In genomic region chr17:74417178-74418045, GRCh38 we compare ENCODE assay signal across 10 cellular contexts. TPM values are rescaled to one million over a fixed set of nuclear protein-coding genes. Genes with fewer than 3 reads are reported as not detected.
DNase-seq lines count a peak whose midpoint lies in the region; ATAC-seq, FAIRE-seq and TF ChIP-seq lines count a peak whose summit lies in the region.
"Had no signal": no experiment of that assay in that cellular context is flagged by ENCODE, and none has a peak within 500 bp of the region (broad histone marks: within the 10 kb centered on the region; RNA-seq: fewer than 3 reads in every experiment).

No MANE protein-coding gene starts in this region.

- RAD21 ChIA-PET in GM12878 (lab: Charles Lee; ENCODE audit: unreplicated experiment): interaction anchor here (0.7 to 3.8 kb wide), 7 partner anchors 8 to 74 kb away, joined by 3 to 16 read pairs (median 4); no protein-coding TSS in a partner anchor

- no peaks in the 10 kb centered on the region for H3K79me2 ChIP-seq in GM12878 (ENCODE audit: control insufficient read depth, insufficient read depth, low read length)

- no peaks in the 10 kb centered on the region for H3K4me1 Mint-ChIP-seq in activated naive CD4-positive, alpha-beta T cell treated with anti-CD3 and anti-CD28 coated beads for 36 hours (ENCODE audit: low read depth)

- intact Hi-C loops in activated naive CD4-positive, alpha-beta T cell treated with anti-CD3 and anti-CD28 coated beads for 36 hours (cut with micrococcal nuclease): no loop called here
- intact Hi-C loops in GM12878 (cut with micrococcal nuclease; ENCODE audit: unreplicated experiment): loop anchor here (5.0 kb wide), 1 partner anchor 40 kb away; no protein-coding TSS in a partner anchor

- DNase-seq in activated naive CD4-positive, alpha-beta T cell treated with anti-CD3 and anti-CD28 coated beads for 36 hours: peak; percentile 17
- no peak for DNase-seq in activated naive CD4-positive, alpha-beta T cell (lab: John Stamatoyannopoulos, UW)
- DNase-seq in GM12878 (ENCODE audit: low read depth, low spot score) (peak; percentile 56), hypothalamus (lab: John Stamatoyannopoulos, UW) (no peak), putamen (ENCODE audit: low spot score) (no peak)
- peak; percentile 22 for DNase-seq in stimulated activated naive CD8-positive, alpha-beta T cell treated with anti-CD3 and anti-CD28 coated beads, Interleukin-15, Interleukin-2, amounts not matched to agents 100 U/mL and 50 U/mL, for 24 hours

- POLR2A ChIA-PET in GM12878 (lab: Charles Lee): interaction anchor here (0.6 to 2.3 kb wide), 6 partner anchors 8 to 128 kb away, joined by 3 to 11 read pairs (median 4); partner anchors contain the start of gene CD300A

- no peak for FAIRE-seq in GM12878 (lab: Jason Lieb, UNC)
- FAIRE-seq: G401.6 had no signal

- no peak overlapping the region for H3K4me2 ChIP-seq in GM12878 (ENCODE audit: control insufficient read depth, insufficient read depth)

- no peaks in the 10 kb centered on the region for H3K27me3 Mint-ChIP-seq in activated naive CD4-positive, alpha-beta T cell treated with anti-CD3 and anti-CD28 coated beads for 36 hours (ENCODE audit: low read depth)

- no peak for TF ChIP-seq RAD21 in GM12878 (IDR thresholded peaks at IDR 0.05; ENCODE audit: insufficient read depth, low read depth, low read length)

- SMC1A ChIA-PET in GM12878 (lab: Charles Lee; ENCODE audit: uncharacterized antibody, unreplicated experiment): interaction anchor here (0.6 to 2.2 kb wide), 10 partner anchors 13 to 272 kb away, joined by 3 to 11 read pairs (median 3); no protein-coding TSS in a partner anchor

- no peak overlapping the region for H3K27ac ChIP-seq in GM12878 (ENCODE audit: control insufficient read depth, insufficient read depth)

- ATAC-seq in HG03135 (IDR thresholded peaks at IDR 0.05; ENCODE audit: unreplicated experiment) (peak; percentile 82), GM12878 (peak; percentile 96), GM21526 (IDR thresholded peaks at IDR 0.05; ENCODE audit: low FRiP score, unreplicated experiment) (no peak)
- peak; percentile 89 for ATAC-seq in stimulated activated naive CD8-positive, alpha-beta T cell treated with anti-CD3 and anti-CD28 coated beads, Interleukin-15, Interleukin-2, amounts not matched to agents 100 U/mL and 50 U/mL, for 24 hours

- H3K36me3 ChIP-seq in GM12878 (ENCODE audit: control insufficient read depth in 2 of 2, insufficient read depth in 2 of 2, low read length in 1 of 2): no peaks in the 10 kb centered on the region

- in situ Hi-C loops in GM12878 (cut with MboI): no loop called here

- H3K4me3 Mint-ChIP-seq in activated naive CD4-positive, alpha-beta T cell treated with anti-CD3 and anti-CD28 coated beads for 36 hours: no peak overlapping the region

- H3K27me3 ChIP-seq in GM12878 (replicated peaks in 1 of 2; ENCODE audit: control insufficient read depth in 2 of 2, insufficient read depth in 2 of 2, low read length in 1 of 2): no peaks in the 10 kb centered on the region

- H3K36me3 Mint-ChIP-seq in activated naive CD4-positive, alpha-beta T cell treated with anti-CD3 and anti-CD28 coated beads for 36 hours (ENCODE audit: low read depth): no peaks in the 10 kb centered on the region

- CTCF ChIA-PET in activated naive CD4-positive, alpha-beta T cell treated with anti-CD3 and anti-CD28 coated beads for 36 hours (lab: Charles Lee): interaction anchor here (1.4 to 1.7 kb wide), 2 partner anchors 38 to 39 kb away, joined by 3 to 5 read pairs; no protein-coding TSS in a partner anchor
- CTCF ChIA-PET in GM12878 (lab: Yijun Ruan, JAX): interaction anchor here (0.6 to 2.6 kb wide), 9 partner anchors 13 to 115 kb away, joined by 3 to 15 read pairs (median 7); no protein-coding TSS in a partner anchor

- no peaks in the 10 kb centered on the region for H3K9me3 ChIP-seq in GM12878 (replicated peaks; ENCODE audit: control insufficient read depth, insufficient read depth, low read length)

- 19% methylated on average over 12 of the region's 12 CpGs for WGBS in GM12878 (ENCODE audit: insufficient coverage, insufficient replicate concordance, low lambda C conversion rate, missing lambda C conversion rate)

- H2AFZ ChIP-seq in GM12878 (ENCODE audit: control insufficient read depth, low read depth, low read length): no peak overlapping the region

- peaks cover 4% of the 10 kb centered on the region; the same call in 1 of the 2 replicates for H3K4me1 ChIP-seq in GM12878 (ENCODE audit: control insufficient read depth, insufficient read depth, low read length)

- no peak overlapping the region for H3K27ac Mint-ChIP-seq in activated naive CD4-positive, alpha-beta T cell treated with anti-CD3 and anti-CD28 coated beads for 36 hours

- TF ChIP-seq EP300 in GM12878 (IDR thresholded peaks at IDR 0.05; ENCODE audit: borderline replicate concordance in 1 of 2, control insufficient read depth in 1 of 2, low read depth in 2 of 2, low read length in 2 of 2): no peak

- H3K9ac ChIP-seq in GM12878 (ENCODE audit: control insufficient read depth, insufficient read depth, low read length): no peak overlapping the region

- TF ChIP-seq POLR2A in GM12878 (IDR thresholded peaks at IDR 0.05; ENCODE audit: low read depth, low read length): no peak

- TF ChIP-seq CTCF in GM12878 (IDR thresholded peaks at IDR 0.05 in 2 of 3, conservative IDR thresholded peaks at IDR 0.05 in 1 of 3; ENCODE audit: control insufficient read depth in 2 of 3, extremely low read depth in 1 of 3, insufficient read depth in 1 of 3, low read depth in 3 of 3, low read length in 3 of 3): no peak

- no peaks in the 10 kb centered on the region for H4K20me1 ChIP-seq in GM12878 (ENCODE audit: control insufficient read depth, insufficient read depth)

- no peak overlapping the region for H3K4me3 ChIP-seq in GM12878

- no peaks in the 10 kb centered on the region for H3K9me3 Mint-ChIP-seq in activated naive CD4-positive, alpha-beta T cell treated with anti-CD3 and anti-CD28 coated beads for 36 hours

- no TSS peak for BruUV-seq in GM12878 (replicated peaks; lab: Mats Ljungman, UMichigan)

RNA-seq across cellular contexts. Expression of gene GPRC5C, which starts 14.5 kb away (rescaled TPM):
- total RNA-seq in activated naive CD4-positive, alpha-beta T cell treated with anti-CD3 and anti-CD28 coated beads for 36 hours: not detected
- total RNA-seq in GM12878 (2013; cell fraction: nucleolus; rRNA removed): 3.2 and 3.6 TPM in 2 replicates
- total RNA-seq in GM12878 (2014; rRNA removed): 0.16 and 0.73 TPM in 2 replicates
- total RNA-seq in GM12878 (2014; rRNA removed; fragmentation: Illumina TruSeq; extraction: Trizol): 0.28 and 0.31 TPM in 2 replicates
- total RNA-seq in GM12878 (2021): 0.36 and 0.58 TPM in 2 replicates
- polyA plus RNA-seq in GM12878 (2011; ENCODE audit: low read depth): 0.91 TPM
- polyA plus RNA-seq in GM12878 (2011; rRNA removed): 0.26 and 1.3 TPM in 2 replicates
- 1.2 and 1.5 TPM in 2 replicates for polyA plus RNA-seq in GM12878 (2011; cell fraction: cytosol; rRNA removed)
- polyA plus RNA-seq in GM12878 (2011; cell fraction: nucleus; rRNA removed): 1.7 and 2.8 TPM in 2 replicates
- polyA plus RNA-seq in GM12878 (2012): 1.9 and 2.1 TPM in 2 replicates
- 0.35 TPM in 1 of 2 replicates, not detected in the other for polyA plus RNA-seq in GM12878 (2014; fragmentation: Illumina TruSeq; extraction: Trizol)
- polyA plus RNA-seq in GM12878 (2014; fragmentation: Nextera tagmentation; extraction: Ambion mirVana): under 1 TPM in 1 of 2 experiments, not detected in 1; 0.04 TPM
- polyA plus RNA-seq in GM12878 (2014; rRNA removed): 0.14 and 0.66 TPM in 2 replicates
- under 1 TPM in 1 of 2 experiments, not detected in 1; 0.96 TPM for polyA plus RNA-seq in GM12878 (2016; fragmentation: Nextera tagmentation; extraction: Ambion mirVana)
- 0.37 and 1.3 TPM in 2 replicates for polyA minus RNA-seq in GM12878 (2011; rRNA and poly(A)+ RNA removed)
- polyA minus RNA-seq in GM12878 (2011; cell fraction: cytosol; rRNA and poly(A)+ RNA removed): 0.67 and 1.0 TPM in 2 replicates
- 0.48 and 1.2 TPM in 2 replicates for polyA minus RNA-seq in GM12878 (2011; cell fraction: nucleus; rRNA and poly(A)+ RNA removed)

RNA-seq across cellular contexts. Expression of gene CD300A, which starts 49.0 kb away (rescaled TPM):
- total RNA-seq in activated naive CD4-positive, alpha-beta T cell treated with anti-CD3 and anti-CD28 coated beads for 36 hours: 1 to 10 TPM; 1.3 to 1.8 TPM
- total RNA-seq in GM12878 (2013; cell fraction: nucleolus; rRNA removed): 149 and 159 TPM in 2 replicates
- total RNA-seq in GM12878 (2014; rRNA removed) (45.7 and 49.3 TPM in 2 replicates), GM12878 (2014; rRNA removed; fragmentation: Illumina TruSeq; extraction: Trizol) (36.1 and 37.5 TPM in 2 replicates), GM12878 (2021) (36.1 and 36.2 TPM in 2 replicates)
- polyA plus RNA-seq in GM12878 (2011; ENCODE audit: low read depth): 34.4 TPM
- polyA plus RNA-seq in GM12878 (2011; rRNA removed) (102 and 128 TPM in 2 replicates), GM12878 (2014; fragmentation: Illumina TruSeq; extraction: Trizol) (23.1 and 40.5 TPM in 2 replicates), GM12878 (2014; fragmentation: Nextera tagmentation; extraction: Ambion mirVana) (10 to 100 TPM; 10.6 to 12.1 TPM), GM12878 (2014; rRNA removed) (42.7 and 46.9 TPM in 2 replicates), GM12878 (2016; fragmentation: Nextera tagmentation; extraction: Ambion mirVana) (10 to 100 TPM; 28.6 to 32.1 TPM)
- 130 and 145 TPM in 2 replicates for polyA plus RNA-seq in GM12878 (2011; cell fraction: cytosol; rRNA removed)
- 95.3 and 166 TPM in 2 replicates for polyA plus RNA-seq in GM12878 (2011; cell fraction: nucleus; rRNA removed)
- polyA plus RNA-seq in GM12878 (2012): 54.0 and 88.0 TPM in 2 replicates
- 88.1 and 138 TPM in 2 replicates for polyA minus RNA-seq in GM12878 (2011; rRNA and poly(A)+ RNA removed)
- 22.6 and 26.3 TPM in 2 replicates for polyA minus RNA-seq in GM12878 (2011; cell fraction: cytosol; rRNA and poly(A)+ RNA removed)
- polyA minus RNA-seq in GM12878 (2011; cell fraction: nucleus; rRNA and poly(A)+ RNA removed): 20.8 and 25.6 TPM in 2 replicates
- total RNA-seq: SK-MEL-5 had no signal

RNA-seq across cellular contexts. Expression of gene GPR142, which starts 50.1 kb away (rescaled TPM):
- not detected for total RNA-seq in activated naive CD4-positive, alpha-beta T cell treated with anti-CD3 and anti-CD28 coated beads for 36 hours
- not detected in 2 replicates for total RNA-seq in GM12878 (2013; cell fraction: nucleolus; rRNA removed)
- total RNA-seq in GM12878 (2014; rRNA removed): not detected in 2 replicates
- not detected in 2 replicates for total RNA-seq in GM12878 (2014; rRNA removed; fragmentation: Illumina TruSeq; extraction: Trizol)
- total RNA-seq in GM12878 (2021): not detected in 2 replicates
- polyA plus RNA-seq in GM12878 (2011; ENCODE audit: low read depth): not detected
- not detected in 2 replicates for polyA plus RNA-seq in GM12878 (2011; rRNA removed)
- 0.08 TPM in 1 of 2 replicates, not detected in the other for polyA plus RNA-seq in GM12878 (2011; cell fraction: cytosol; rRNA removed)
- not detected in 2 replicates for polyA plus RNA-seq in GM12878 (2011; cell fraction: nucleus; rRNA removed)
- not detected in 2 replicates for polyA plus RNA-seq in GM12878 (2012)
- not detected in 2 replicates for polyA plus RNA-seq in GM12878 (2014; fragmentation: Illumina TruSeq; extraction: Trizol)
- polyA plus RNA-seq in GM12878 (2014; fragmentation: Nextera tagmentation; extraction: Ambion mirVana): not detected
- polyA plus RNA-seq in GM12878 (2014; rRNA removed): not detected in 2 replicates
- polyA plus RNA-seq in GM12878 (2016; fragmentation: Nextera tagmentation; extraction: Ambion mirVana): not detected
- polyA minus RNA-seq in GM12878 (2011; rRNA and poly(A)+ RNA removed): not detected in 2 replicates
- polyA minus RNA-seq in GM12878 (2011; cell fraction: cytosol; rRNA and poly(A)+ RNA removed): not detected in 2 replicates
- polyA minus RNA-seq in GM12878 (2011; cell fraction: nucleus; rRNA and poly(A)+ RNA removed): not detected in 2 replicates
- total RNA-seq: SK-MEL-5 had no signal

RNA-seq across cellular contexts. Expression of gene BTBD17, which starts 55.7 kb away (rescaled TPM):
- not detected for total RNA-seq in activated naive CD4-positive, alpha-beta T cell treated with anti-CD3 and anti-CD28 coated beads for 36 hours
- total RNA-seq in GM12878 (2013; cell fraction: nucleolus; rRNA removed): not detected in 2 replicates
- not detected in 2 replicates for total RNA-seq in GM12878 (2014; rRNA removed)
- not detected in 2 replicates for total RNA-seq in GM12878 (2014; rRNA removed; fragmentation: Illumina TruSeq; extraction: Trizol)
- total RNA-seq in GM12878 (2021): not detected in 2 replicates
- not detected for polyA plus RNA-seq in GM12878 (2011; ENCODE audit: low read depth)
- not detected in 2 replicates for polyA plus RNA-seq in GM12878 (2011; rRNA removed)
- not detected in 2 replicates for polyA plus RNA-seq in GM12878 (2011; cell fraction: cytosol; rRNA removed)
- polyA plus RNA-seq in GM12878 (2011; cell fraction: nucleus; rRNA removed): not detected in 2 replicates
- not detected in 2 replicates for polyA plus RNA-seq in GM12878 (2012)
- polyA plus RNA-seq in GM12878 (2014; fragmentation: Illumina TruSeq; extraction: Trizol): not detected in 2 replicates
- polyA plus RNA-seq in GM12878 (2014; fragmentation: Nextera tagmentation; extraction: Ambion mirVana): not detected
- polyA plus RNA-seq in GM12878 (2014; rRNA removed): not detected in 2 replicates
- not detected for polyA plus RNA-seq in GM12878 (2016; fragmentation: Nextera tagmentation; extraction: Ambion mirVana)
- polyA minus RNA-seq in GM12878 (2011; rRNA and poly(A)+ RNA removed): not detected in 2 replicates
- polyA minus RNA-seq in GM12878 (2011; cell fraction: cytosol; rRNA and poly(A)+ RNA removed): not detected in 2 replicates
- not detected in 2 replicates for polyA minus RNA-seq in GM12878 (2011; cell fraction: nucleus; rRNA and poly(A)+ RNA removed)
- total RNA-seq: SK-MEL-5 had no signal

Comparison
In these comparisons a context has a peak if more than half of its experiments do, and no peak if none do; other contexts are left out.
1. DNase-seq: peak in activated naive CD4-positive, alpha-beta T cell treated with anti-CD3 and anti-CD28 coated beads for 36 hours (single experiment), GM12878 (single experiment) and stimulated activated naive CD8-positive, alpha-beta T cell treated with anti-CD3 and anti-CD28 coated beads, Interleukin-15, Interleukin-2, amounts not matched to agents 100 U/mL and 50 U/mL, for 24 hours (single experiment); none in activated naive CD4-positive, alpha-beta T cell (0 of 4), hypothalamus (0 of 51) and putamen (single experiment).
2. RNA of gene CD300A, which starts 49.0 kb away (total RNA-seq): 36.1 to 159 TPM in GM12878; 1.3 to 1.8 TPM in activated naive CD4-positive, alpha-beta T cell treated with anti-CD3 and anti-CD28 coated beads for 36 hours; every median in the first group is over 10 times any median in the second.